ENCODE assay signal across 3 cellular contexts in genomic region chr20:51371720-51372119, GRCh38.
TF ChIP-seq lines count a peak whose summit lies in the region.

No MANE protein-coding gene starts in this region.

TF ChIP-seq in A549, 52 proteins besides CTCF, POLR2A, EP300 and RAD21 (continues in another document):
- no peak for TF ChIP-seq HMGXB4 (CRISPR knock-in tag; IDR thresholded peaks at IDR 0.05; ENCODE audit: borderline replicate concordance)
- TF ChIP-seq MAFK (IDR thresholded peaks at IDR 0.05; ENCODE audit: partially characterized antibody), result no peak
- no peak for TF ChIP-seq RNF2 (IDR thresholded peaks at IDR 0.05; ENCODE audit: borderline replicate concordance, low read depth)
- TF ChIP-seq ELK1 (IDR thresholded peaks at IDR 0.05; ENCODE audit: low read depth, low read length), result no peak
- TF ChIP-seq CHD4 (IDR thresholded peaks at IDR 0.05; ENCODE audit: borderline replicate concordance), result no peak
- no peak for TF ChIP-seq ZC3H11A (IDR thresholded peaks at IDR 0.05)
- no peak for TF ChIP-seq ESRRA (IDR thresholded peaks at IDR 0.05; ENCODE audit: borderline replicate concordance, low read length)
- TF ChIP-seq REST (IDR thresholded peaks at IDR 0.05), result no peak
- TF ChIP-seq FOXS1 (CRISPR knock-in tag; IDR thresholded peaks at IDR 0.05), result peak; percentile 48; the same call in 1 of the 2 replicates
- no peak for TF ChIP-seq SREBF2 (IDR thresholded peaks at IDR 0.05)
- no peak for TF ChIP-seq CHD2 (IDR thresholded peaks at IDR 0.05; ENCODE audit: low read length, partially characterized antibody)
- TF ChIP-seq HOXB5 (CRISPR knock-in tag; IDR thresholded peaks at IDR 0.05), result peak; percentile 66; the same call in 1 of the 2 replicates
- no peak for TF ChIP-seq GATA3 (IDR thresholded peaks at IDR 0.05; ENCODE audit: borderline replicate concordance)
- no peak for TF ChIP-seq POLR2AphosphoS2 (conservative IDR thresholded peaks at IDR 0.05; ENCODE audit: low read length)
- TF ChIP-seq TP53 (CRISPR knock-in tag; IDR thresholded peaks at IDR 0.05), result no peak

TF ChIP-seq in K562, 482 proteins besides CTCF, POLR2A, EP300 and RAD21 (continued from another document):
- TF ChIP-seq DMBX1 (CRISPR knock-in tag; IDR thresholded peaks at IDR 0.05; ENCODE audit: borderline replicate concordance) (0 out of 2 replicates have a peak, but pooled peaks have one; percentile 48), RBM34 (IDR thresholded peaks at IDR 0.05; ENCODE audit: borderline replicate concordance, insufficient read depth, low read length) (no peak), SMAD1 (IDR thresholded peaks at IDR 0.05; ENCODE audit: low read depth, low read length, partially characterized antibody) (no peak), PYGO2 (tag; IDR thresholded peaks at IDR 0.05) (0 out of 2 replicates have a peak, but pooled peaks have one; percentile 16), KLF6 (CRISPR knock-in tag; IDR thresholded peaks at IDR 0.05; ENCODE audit: borderline replicate concordance) (peak; percentile 35; the same call in 1 of the 2 replicates), STAT5A (IDR thresholded peaks at IDR 0.05; ENCODE audit: borderline replicate concordance, low read length) (no peak), ARID2 (IDR thresholded peaks at IDR 0.05) (no peak), RBM25 (IDR thresholded peaks at IDR 0.05; ENCODE audit: low read depth, low read length, severe bottlenecking) (no peak), ZNF311 (CRISPR knock-in tag; IDR thresholded peaks at IDR 0.05) (0 out of 2 replicates have a peak, but pooled peaks have one; percentile 65), HMG20B (CRISPR knock-in tag; IDR thresholded peaks at IDR 0.05) (no peak), BRCA1 (IDR thresholded peaks at IDR 0.05) (no peak), BRCA1 (CRISPR knock-in tag; IDR thresholded peaks at IDR 0.05) (no peak), ZNF639 (CRISPR knock-in tag; conservative IDR thresholded peaks at IDR 0.05 in 1 of 2, IDR thresholded peaks at IDR 0.05 in 1 of 2) (peak in 1 of 2 experiments; percentile 46; a peak in 1 of 4 replicates), ZNF668 (CRISPR knock-in tag; IDR thresholded peaks at IDR 0.05) (no peak), HDAC2 (IDR thresholded peaks at IDR 0.05) (no peak), CEBPZ (IDR thresholded peaks at IDR 0.05; ENCODE audit: borderline replicate concordance, low read depth, low read length) (no peak), ZNF184 (CRISPR knock-in tag; IDR thresholded peaks at IDR 0.05) (no peak), ZNF23 (CRISPR knock-in tag; IDR thresholded peaks at IDR 0.05) (no peak)

TF ChIP-seq in SK-N-SH, 30 proteins besides CTCF, POLR2A, EP300 and RAD21 (continued from another document):
- TF ChIP-seq MAX (IDR thresholded peaks at IDR 0.05; ENCODE audit: low read depth), result no peak
- TF ChIP-seq MXI1 (IDR thresholded peaks at IDR 0.05; ENCODE audit: low read depth, low read length), result no peak
- TF ChIP-seq PBX3 (IDR thresholded peaks at IDR 0.05), result no peak
- TF ChIP-seq GABPA (IDR thresholded peaks at IDR 0.05; ENCODE audit: low read depth), result no peak
- TF ChIP-seq TAF1 (IDR thresholded peaks at IDR 0.05; ENCODE audit: borderline replicate concordance, low read depth, low read length), result no peak
TF ChIP-seq in SK-N-SH: peak in this region for 0.
